ENCODE assay signal across 13 cellular contexts in the genomic region with DNA sequence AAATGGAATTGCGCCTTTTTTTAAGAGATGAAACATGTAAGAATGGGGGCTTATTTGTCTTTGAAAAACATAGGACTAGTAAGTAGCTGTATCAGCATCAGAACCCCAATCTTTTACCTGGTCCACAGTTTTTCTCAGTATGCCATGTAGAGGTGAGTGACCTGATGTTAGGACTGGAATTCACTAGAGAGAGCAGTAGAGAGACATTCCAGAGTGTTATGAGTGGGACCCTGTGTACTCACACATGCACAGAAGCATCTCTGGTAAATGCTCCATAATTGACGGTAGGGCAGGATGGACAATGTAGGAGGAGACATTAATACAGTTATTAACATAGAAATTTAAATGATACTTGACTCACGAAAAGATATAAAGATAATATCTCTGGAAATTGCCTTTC. TPM values are rescaled to one million over a fixed set of nuclear protein-coding genes. Genes with fewer than 3 reads are reported as not detected.
DNase-seq lines count a peak whose midpoint lies in the region; ATAC-seq and TF ChIP-seq lines count a peak whose summit lies in the region.
"Had no signal": no experiment of that assay in that cellular context is flagged by ENCODE, and none has a peak within 500 bp of the region (broad histone marks: within the 10 kb centered on the region; RNA-seq: fewer than 3 reads in every experiment).

No MANE protein-coding gene starts in this region.

- no peaks in the 10 kb centered on the region for H3K9me3 Mint-ChIP-seq in neural progenitor cell
- H3K9me3 Mint-ChIP-seq: activated CD4-positive, alpha-beta T cell treated with anti-CD3 and anti-CD28 coated beads, Interleukin-2, amount 10 ng/mL, durations not matched to agents 7 days and 5 days; activated naive CD4-positive, alpha-beta T cell treated with anti-CD3 and anti-CD28 coated beads, Interleukin-2, amount 10 ng/mL, durations not matched to agents 7 days and 5 days had no signal

- H3K36me3 ChIP-seq in H7 (replicated peaks; ENCODE audit: control insufficient read depth, insufficient read depth, low read length), result no peaks in the 10 kb centered on the region
- no peaks in the 10 kb centered on the region for H3K36me3 ChIP-seq in neural progenitor cell
- H3K36me3 ChIP-seq: sigmoid colon had no signal

- H3F3A ChIP-seq in neural progenitor cell (ENCODE audit: low read depth), result peaks cover 26% of the 10 kb centered on the region

- peaks cover 22% of the 10 kb centered on the region for H3K27me3 Mint-ChIP-seq in neural progenitor cell (ENCODE audit: insufficient read depth, low read depth)

- H3K9me3 ChIP-seq in neural progenitor cell (ENCODE audit: low read depth), result no peaks in the 10 kb centered on the region
- H3K9me3 ChIP-seq: sigmoid colon had no signal

- H3K4me2 ChIP-seq in neural progenitor cell, result no peak overlapping the region

- peaks cover 13% of the 10 kb centered on the region for H3K4me1 ChIP-seq in neural progenitor cell

- no peak overlapping the region for H3K27ac Mint-ChIP-seq in neural progenitor cell
- H3K27ac Mint-ChIP-seq: activated CD4-positive, alpha-beta T cell treated with anti-CD3 and anti-CD28 coated beads, Interleukin-2, amount 10 ng/mL, durations not matched to agents 7 days and 5 days; activated naive CD4-positive, alpha-beta T cell treated with anti-CD3 and anti-CD28 coated beads, Interleukin-2, amount 10 ng/mL, durations not matched to agents 7 days and 5 days; memory B cell had no signal

- DNase-seq in H7 (peak; percentile 5), NCI-H446 treated with DMSO at 0.1 percent for 48 hours (lab: John Stamatoyannopoulos, UW) (peak; percentile 22), cerebellum (ENCODE audit: low spot score) (peak; percentile 32), neural progenitor cell (ENCODE audit: low spot score) (peak; percentile 34), AG20443 (ENCODE audit: low spot score) (no peak)
- no peak for DNase-seq in stimulated activated CD4-positive, alpha-beta T cell treated with anti-CD3 and anti-CD28 coated beads, Interleukin-4, amount 100 ng/mL, for 24 hours
- DNase-seq: activated CD4-positive, alpha-beta T cell treated with anti-CD3 and anti-CD28 coated beads, Interleukin-2, amount 10 ng/mL, durations not matched to agents 7 days and 5 days; activated naive CD4-positive, alpha-beta T cell treated with anti-CD3 and anti-CD28 coated beads, Interleukin-2, amount 10 ng/mL, durations not matched to agents 7 days and 5 days; DMS79 treated with DMSO at 0.1 percent for 48 hours; sigmoid colon had no signal

- H3K27ac ChIP-seq in neural progenitor cell, result no peak overlapping the region
- H3K27ac ChIP-seq: sigmoid colon, SK-N-MC had no signal

- no peak for ATAC-seq in GM21786 (IDR thresholded peaks at IDR 0.05; ENCODE audit: unreplicated experiment)

- no peak overlapping the region for H2AFZ ChIP-seq in neural progenitor cell (replicated peaks)

- peaks cover 23% of the 10 kb centered on the region for H3K4me1 Mint-ChIP-seq in neural progenitor cell
- H3K4me1 Mint-ChIP-seq: memory B cell had no signal

- H3K4me3 ChIP-seq in H7 (ENCODE audit: insufficient read depth, low read depth, low read length) (no peak overlapping the region), neural progenitor cell (no peak overlapping the region)
- H3K4me3 ChIP-seq: sigmoid colon, SK-N-MC had no signal

- H3K27me3 ChIP-seq in H7 (ENCODE audit: control insufficient read depth, insufficient read depth, low read length) (peaks cover 25% of the 10 kb centered on the region), neural progenitor cell (peaks cover 48% of the 10 kb centered on the region)

- no peaks in the 10 kb centered on the region for H3K36me3 Mint-ChIP-seq in neural progenitor cell
- H3K36me3 Mint-ChIP-seq: activated naive CD4-positive, alpha-beta T cell treated with anti-CD3 and anti-CD28 coated beads, Interleukin-2, amount 10 ng/mL, durations not matched to agents 7 days and 5 days had no signal

- no peak overlapping the region for H3K9ac ChIP-seq in neural progenitor cell

- peak; percentile 53 for TF ChIP-seq CTCF in neural progenitor cell (IDR thresholded peaks at IDR 0.05)

- peaks cover 27% of the 10 kb centered on the region for H4K20me1 ChIP-seq in neural progenitor cell (ENCODE audit: low read depth)

- H3K4me3 Mint-ChIP-seq in neural progenitor cell, result peak overlapping the region; percentile 89
- H3K4me3 Mint-ChIP-seq: activated CD4-positive, alpha-beta T cell treated with anti-CD3 and anti-CD28 coated beads, Interleukin-2, amount 10 ng/mL, durations not matched to agents 7 days and 5 days; activated naive CD4-positive, alpha-beta T cell treated with anti-CD3 and anti-CD28 coated beads, Interleukin-2, amount 10 ng/mL, durations not matched to agents 7 days and 5 days; memory B cell had no signal

- H3K79me2 ChIP-seq in neural progenitor cell (ENCODE audit: low read depth), result no peaks in the 10 kb centered on the region

RNA-seq across cellular contexts. Expression of a gene that starts 1.4 kb away (rescaled TPM):
- 7.1 and 8.7 TPM in 2 replicates for total RNA-seq in H7 (2014; rRNA removed; shearing (Covaris generic))
- 14.2 TPM for total RNA-seq in cerebellum
- total RNA-seq in neural progenitor cell (ENCODE audit: low replicate concordance), result 4.3 and 5.9 TPM in 2 replicates

Comparison
In these comparisons a context has a peak if more than half of its experiments do, and no peak if none do; other contexts are left out.
1. DNase-seq: peak in H7 (single experiment), NCI-H446 treated with DMSO at 0.1 percent for 48 hours (single experiment), cerebellum (single experiment) and neural progenitor cell (single experiment); none in AG20443 (single experiment) and stimulated activated CD4-positive, alpha-beta T cell treated with anti-CD3 and anti-CD28 coated beads, Interleukin-4, amount 100 ng/mL, for 24 hours (single experiment).